In the genomic region with DNA sequence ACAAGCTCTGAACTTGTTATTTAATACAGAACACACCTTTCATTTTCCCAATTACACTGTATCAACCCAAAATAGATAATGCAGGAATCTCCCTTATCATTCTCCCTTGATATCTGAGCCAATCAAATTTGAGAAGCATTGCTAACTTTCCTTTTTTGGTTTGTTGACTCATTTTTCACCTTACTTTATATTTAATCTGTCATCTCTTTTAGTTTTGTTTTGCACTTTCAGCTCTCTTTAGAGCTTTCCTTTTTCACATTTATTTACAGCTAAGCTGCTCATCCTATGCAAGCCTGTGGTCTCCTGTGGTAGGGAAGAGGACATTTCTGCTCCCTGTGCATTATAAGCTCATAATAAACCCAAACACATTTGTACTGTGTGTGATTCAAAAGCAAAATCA, we compare ENCODE assay signal across 13 cellular contexts. TPM values are rescaled to one million over a fixed set of nuclear protein-coding genes. Genes with fewer than 3 reads are reported as not detected.
DNase-seq lines count a peak whose midpoint lies in the region; ATAC-seq, FAIRE-seq and TF ChIP-seq lines count a peak whose summit lies in the region.
"Had no signal": no experiment of that assay in that cellular context is flagged by ENCODE, and none has a peak within 500 bp of the region (broad histone marks: within the 10 kb centered on the region; RNA-seq: fewer than 3 reads in every experiment).

No MANE protein-coding gene starts in this region.

- H3K27ac Mint-ChIP-seq in activated naive CD4-positive, alpha-beta T cell treated with anti-CD3 and anti-CD28 coated beads, Interleukin-2, amount 50 U/mL, for 72 hours, result peak overlapping the region; percentile 5 to 45

- no peak for TF ChIP-seq CTCF in GM20000 (IDR thresholded peaks at IDR 0.05; ENCODE audit: extremely low read depth, missing control alignments)
- TF ChIP-seq CTCF in heart right ventricle (IDR thresholded peaks at IDR 0.05), result no peak

- DNase-seq in GM20000 (ENCODE audit: low spot score) (peak; percentile 14), HTR-8/SVneo (ENCODE audit: insufficient read length, low spot score) (no peak), heart right ventricle (no peak)
- DNase-seq in activated naive CD4-positive, alpha-beta T cell treated with anti-CD3 and anti-CD28 coated beads, Interleukin-2, amount 50 U/mL, for 72 hours (ENCODE audit: low spot score in 2 of 2), result no peak
- DNase-seq in activated CD8-positive, alpha-beta memory T cell treated with anti-CD3 and anti-CD28 coated beads, Interleukin-2, amount 50 U/mL, for 48 hours, result no peak
- DNase-seq: activated CD4-positive, CD25-positive, alpha-beta regulatory T cell; DMS53; HCEC 1CT; left cardiac atrium; NCI-H1048 had no signal

- no peaks in the 10 kb centered on the region for H3K9me3 Mint-ChIP-seq in activated naive CD4-positive, alpha-beta T cell treated with anti-CD3 and anti-CD28 coated beads, Interleukin-2, amount 50 U/mL, for 72 hours

- no peak overlapping the region for H3K4me3 ChIP-seq in heart right ventricle

- intact Hi-C loops in heart right ventricle (cut with DNase I), result loop anchor here in 9 of 10 donors (2.0 to 10.0 kb wide), 5 partner anchors 45 to 138 kb away; partner anchors contain the start of gene ITGAV (in 5 of the 9)

- no peak for FAIRE-seq in HTR-8/SVneo (lab: Jason Lieb, UNC)
- FAIRE-seq: bronchial epithelial cell had no signal

- ATAC-seq in GM18858 (IDR thresholded peaks at IDR 0.05; ENCODE audit: unreplicated experiment), result peak; percentile 60
- ATAC-seq in HG03039 (IDR thresholded peaks at IDR 0.05; ENCODE audit: unreplicated experiment), result peak; percentile 57
- ATAC-seq in activated naive CD4-positive, alpha-beta T cell treated with anti-CD3 and anti-CD28 coated beads, Interleukin-2, amount 50 U/mL, for 72 hours, result peak; percentile 77 to 79
- ATAC-seq in heart right ventricle, result no peak
- ATAC-seq: left cardiac atrium had no signal

- peaks cover 0 to 100% (median 32%) of the 10 kb centered on the region in 9 donors for H3K36me3 ChIP-seq in heart right ventricle

- peaks cover 0 to 23% (median 0%) of the 10 kb centered on the region in 9 donors for H3K4me1 ChIP-seq in heart right ventricle

- no peak overlapping the region for H3K27ac ChIP-seq in heart right ventricle

- H3K36me3 Mint-ChIP-seq in activated naive CD4-positive, alpha-beta T cell treated with anti-CD3 and anti-CD28 coated beads, Interleukin-2, amount 50 U/mL, for 72 hours, result peaks cover 0 to 5% of the 10 kb centered on the region in 2 donors

- no peaks in the 10 kb centered on the region for H3K27me3 ChIP-seq in heart right ventricle

- no peaks in the 10 kb centered on the region for H3K9me3 ChIP-seq in heart right ventricle

RNA-seq across cellular contexts. Expression of gene ITGAV, which starts 50.1 kb away (rescaled TPM):
- total RNA-seq in activated naive CD4-positive, alpha-beta T cell treated with anti-CD3 and anti-CD28 coated beads, Interleukin-2, amount 50 U/mL, for 72 hours, result 10 to 100 TPM in 1 of 2 donors, 1 to 10 TPM in 1; 8.7 to 10.9 TPM
- 100 to 1,000 TPM; 153 to 292 (median 228) TPM for total RNA-seq in heart right ventricle
- 10 to 100 TPM; 17.2 to 43.2 TPM for polyA plus RNA-seq in heart right ventricle

RNA-seq across cellular contexts. Expression of gene FAM171B, which starts 53.9 kb away (rescaled TPM):
- total RNA-seq in activated naive CD4-positive, alpha-beta T cell treated with anti-CD3 and anti-CD28 coated beads, Interleukin-2, amount 50 U/mL, for 72 hours, result under 1 TPM; 0.25 to 0.49 TPM
- 1 to 10 TPM; 1.5 to 3.7 (median 2.1) TPM for total RNA-seq in heart right ventricle
- 1 to 10 TPM in 1 of 2 donors, under 1 TPM in 1; 0.51 to 1.1 TPM for polyA plus RNA-seq in heart right ventricle

Comparison
In these comparisons a context has a peak if more than half of its experiments do, and no peak if none do; other contexts are left out.
1. ATAC-seq: peak in GM18858 (single experiment), HG03039 (single experiment) and activated naive CD4-positive, alpha-beta T cell treated with anti-CD3 and anti-CD28 coated beads, Interleukin-2, amount 50 U/mL, for 72 hours (2 of 2); none in heart right ventricle (0 of 8).
2. RNA of gene ITGAV, which starts 50.1 kb away (total RNA-seq): 153 to 292 TPM in heart right ventricle; 8.7 to 10.9 TPM in activated naive CD4-positive, alpha-beta T cell treated with anti-CD3 and anti-CD28 coated beads, Interleukin-2, amount 50 U/mL, for 72 hours; every median in the first group is over 10 times any median in the second.